9 cellular contexts compared by ENCODE assay signal in genomic region chr17:18978655-18979054, GRCh38. TPM values are rescaled to one million over a fixed set of nuclear protein-coding genes. Genes with fewer than 3 reads are reported as not detected.
"Had no signal": no experiment of that assay in that cellular context is flagged by ENCODE, and none has a peak within 500 bp of the region (broad histone marks: within the 10 kb centered on the region; RNA-seq: fewer than 3 reads in every experiment).

No MANE protein-coding gene starts in this region.

- H3K27ac ChIP-seq: HL-60, KMS-11 had no signal

- H3K4me2 ChIP-seq: KMS-11 had no signal

- FAIRE-seq: K562 had no signal

- DNase-seq: IMR-90, Karpas-422, KBM-7, KG1 had no signal

- H3K4me3 ChIP-seq: K562 had no signal

- H3K9ac ChIP-seq: KMS-11 had no signal

- ATAC-seq: K562 had no signal

RNA-seq across cellular contexts. Expression of gene SLC5A10, which starts 26.7 kb away (rescaled TPM):
- total RNA-seq: HT-29, HT1080, IMR-90 had no signal
- polyA plus RNA-seq: IMR-90 had no signal
